8 cellular contexts compared by ENCODE assay signal in the genomic region with DNA sequence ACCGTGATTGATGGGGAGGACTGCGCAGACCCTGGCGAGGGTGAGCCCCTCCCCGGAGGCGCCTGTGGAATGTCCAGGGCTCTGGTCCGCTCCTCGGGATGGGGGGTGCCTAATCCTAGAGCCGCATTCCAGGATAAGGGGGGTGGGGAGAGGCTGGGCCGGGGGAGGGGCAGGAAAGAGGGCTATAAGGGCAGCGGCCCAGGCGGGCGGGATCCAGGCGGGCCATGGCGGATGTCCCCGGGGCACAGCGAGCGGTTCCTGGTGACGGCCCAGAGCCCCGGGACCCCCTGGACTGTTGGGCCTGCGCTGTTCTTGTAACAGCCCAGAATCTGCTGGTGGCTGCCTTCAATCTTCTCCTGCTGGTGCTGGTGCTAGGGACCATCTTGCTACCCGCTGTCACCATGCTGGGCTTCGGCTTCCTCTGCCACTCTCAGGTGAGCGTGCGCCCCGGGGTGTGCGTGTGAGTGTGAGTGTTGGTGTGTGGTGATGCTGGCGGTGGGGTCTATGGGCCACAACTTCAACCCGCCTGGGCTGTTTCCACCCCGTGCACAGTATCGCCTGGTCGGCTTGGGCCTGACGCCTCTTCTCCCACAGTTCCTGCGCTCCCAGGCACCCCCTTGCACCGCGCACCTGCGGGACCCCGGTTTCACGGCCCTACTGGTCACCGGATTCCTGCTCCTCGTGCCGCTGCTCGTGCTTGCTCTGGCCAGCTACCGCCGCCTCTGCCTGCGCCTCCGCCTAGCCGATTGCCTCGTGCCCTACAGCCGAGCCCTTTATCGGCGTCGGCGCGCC. TPM values are rescaled to one million over a fixed set of nuclear protein-coding genes. Genes with fewer than 3 reads are reported as not detected.
DNase-seq lines count a peak whose midpoint lies in the region; ATAC-seq and TF ChIP-seq lines count a peak whose summit lies in the region.

A gene with protein sequence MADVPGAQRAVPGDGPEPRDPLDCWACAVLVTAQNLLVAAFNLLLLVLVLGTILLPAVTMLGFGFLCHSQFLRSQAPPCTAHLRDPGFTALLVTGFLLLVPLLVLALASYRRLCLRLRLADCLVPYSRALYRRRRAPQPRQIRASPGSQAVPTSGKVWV (plus strand): TSS at position 216 of the 792 bp plus-strand sequence. CDS start 9 bp downstream, at position 225.

- no peak within 1 kb of the TSS for H3K9ac ChIP-seq in H9 (ENCODE audit: extremely low read depth, insufficient read length, low read length)

- no peak within 1 kb of the TSS for H4K91ac ChIP-seq in H9 (ENCODE audit: insufficient read length, low read depth, low read length)

- peaks cover 30% of the 10 kb centered on the region; the same call in 1 of the 2 replicates for H3K27me3 ChIP-seq in H9 (ENCODE audit: insufficient read depth, low read length)

- H2BK120ac ChIP-seq in H9 (ENCODE audit: low read depth, low read length, poor library complexity, severe bottlenecking) = no peak within 1 kb of the TSS

- no peak within 1 kb of the TSS for H2BK15ac ChIP-seq in H9 (ENCODE audit: low read depth, low read length)

- H2AK5ac ChIP-seq in H9 (ENCODE audit: insufficient read length, low read length) = no peak within 1 kb of the TSS

- H3K79me1 ChIP-seq in H9 (ENCODE audit: insufficient read depth, low read depth, low read length, poor library complexity, severe bottlenecking) = no peaks in the 10 kb centered on the region

- 0 out of 5 replicates have a peak, but pooled peaks cover 0 to 3% of the 10 kb centered on the region in 2 experiments for H3K9me3 Mint-ChIP-seq in H9

- peaks cover 36% of the 10 kb centered on the region for H3K23me2 ChIP-seq in H9 (ENCODE audit: insufficient read length, low read depth, low read length, poor library complexity, severe bottlenecking)

- H2BK12ac ChIP-seq in H9 (ENCODE audit: insufficient read length, low read depth, low read length) = no peak within 1 kb of the TSS

- H3K14ac ChIP-seq in H9 (ENCODE audit: insufficient read depth, low read length) = peak within 1 kb of the TSS; percentile 21; the same call in 1 of the 2 replicates

- no peak within 1 kb of the TSS for H3T11ph ChIP-seq in H9 (ENCODE audit: low read length)

- no peaks in the 10 kb centered on the region for H3K9me3 ChIP-seq in H9 (ENCODE audit: control insufficient read depth, low read depth, low read length)

- no peaks in the 10 kb centered on the region; the same call in 1 of the 2 replicates for H3K4me1 ChIP-seq in H9 (ENCODE audit: insufficient read depth, low read length)

- H2BK5ac ChIP-seq in H9 (ENCODE audit: insufficient read length, low read length) = no peak within 1 kb of the TSS

- peak within 1 kb of the TSS; percentile 97 for H3K4me2 ChIP-seq in H9 (ENCODE audit: insufficient read depth, insufficient read length, low read length)

- H3K23ac ChIP-seq in H9 (ENCODE audit: insufficient read length, low read depth, low read length) = no peak within 1 kb of the TSS

- no peaks in the 10 kb centered on the region for H3K79me2 ChIP-seq in H9 (ENCODE audit: insufficient read depth, low read length)

- no peak within 1 kb of the TSS for H3K4ac ChIP-seq in H9 (ENCODE audit: low read depth, low read length)

- H3K4me3 Mint-ChIP-seq in H9 = peak within 1 kb of the TSS in 1 of 2 experiments; percentile 30

- no peak within 1 kb of the TSS for H3K27ac ChIP-seq in H9 (ENCODE audit: insufficient read length, low read depth, low read length)

- no peak within 1 kb of the TSS for H3K56ac ChIP-seq in H9 (ENCODE audit: insufficient read length, low read depth, low read length)

- H4K20me1 ChIP-seq in H9 (ENCODE audit: control insufficient read depth, insufficient read depth, insufficient read length) = no peaks in the 10 kb centered on the region

- H3K36me3 Mint-ChIP-seq in H9 (ENCODE audit: insufficient read depth in 1 of 3, low read depth in 3 of 3) = peaks cover 0 to 36% (median 18%) of the 10 kb centered on the region in 3 experiments; a peak in 4 of 7 replicates

- no peak for TF ChIP-seq CTCF in H9 (conservative IDR thresholded peaks at IDR 0.05)

- H3K4me1 Mint-ChIP-seq in H9 = peaks cover 24 to 39% of the 10 kb centered on the region in 2 experiments

- no peak within 1 kb of the TSS for H2BK20ac ChIP-seq in H9 (ENCODE audit: low read depth, low read length, poor library complexity, severe bottlenecking)

- peak within 1 kb of the TSS in 1 of 3 experiments; percentile 59; a peak in 2 of 7 replicates for H3K27ac Mint-ChIP-seq in H9

- ATAC-seq in left ventricle myocardium superior (no peak), sciatic nerve (no peak), GM18498 (IDR thresholded peaks at IDR 0.05; ENCODE audit: unreplicated experiment) (no peak), HG03095 (IDR thresholded peaks at IDR 0.05; ENCODE audit: unreplicated experiment) (no peak)

- H3K27me3 Mint-ChIP-seq in H9 (ENCODE audit: low read depth) = peaks cover 18% of the 10 kb centered on the region

- no peak within 1 kb of the TSS for H4K8ac ChIP-seq in H9 (replicated peaks; ENCODE audit: insufficient read length, low read depth, low read length)

- no CpG with 5 or more reads among the region's 54 CpGs for WGBS in H9 (ENCODE audit: extremely low coverage, insufficient read length, low lambda C conversion rate)

- no peak within 1 kb of the TSS for H4K5ac ChIP-seq in H9 (ENCODE audit: insufficient read length, low read depth, low read length)

- intact Hi-C loops in left ventricle myocardium superior (cut with micrococcal nuclease) (loop anchor here (5.0 kb wide), 1 partner anchor 33 kb away; no protein-coding TSS in a partner anchor), sciatic nerve (cut with DNase I) (loop anchor here (10.0 kb wide), 1 partner anchor 840 kb away; a partner anchor contains a TSS)

- DNase-seq in H9 (peak; percentile 81), left ventricle myocardium superior (peak; percentile 62), sciatic nerve (ENCODE audit: low spot score) (peak; percentile 68), GF-D8 (lab: John Stamatoyannopoulos, UW) (no peak), NCI-H526 treated with DMSO at 0.1 percent for 48 hours (lab: John Stamatoyannopoulos, UW) (no peak)
- peak; percentile 28 to 30 for DNase-seq in activated CD4-positive, alpha-beta T cell treated with anti-CD3 and anti-CD28 coated beads, Interleukin-2, amount 50 U/mL, for 4 hours

- no peak within 1 kb of the TSS for H2AFZ ChIP-seq in H9 (ENCODE audit: low read length)

- H3K18ac ChIP-seq in H9 (ENCODE audit: insufficient read length, low read depth, low read length) = no peak within 1 kb of the TSS

RNA-seq across cellular contexts. Expression of the gene that starts here (rescaled TPM):
- total RNA-seq in H9 (2021) (8.9 and 11.3 TPM in 2 replicates), left ventricle myocardium superior (32.6 TPM), sciatic nerve (18.5 TPM)

Comparison
In these comparisons a context has a peak if more than half of its experiments do, and no peak if none do; other contexts are left out.
1. DNase-seq: peak in H9 (single experiment), activated CD4-positive, alpha-beta T cell treated with anti-CD3 and anti-CD28 coated beads, Interleukin-2, amount 50 U/mL, for 4 hours (2 of 2), left ventricle myocardium superior (single experiment) and sciatic nerve (single experiment); none in GF-D8 (single experiment) and NCI-H526 treated with DMSO at 0.1 percent for 48 hours (single experiment).